Comparison of ENCODE assay signal across 11 cellular contexts in genomic region chr2:138298120-138298814, GRCh38.
A peak's percentile ranks its signal among the peaks of the same experiment; 100 is the strongest.
DNase-seq lines count a peak whose midpoint lies in the region; ATAC-seq and FAIRE-seq lines count a peak whose summit lies in the region.
"Had no signal": no experiment of that assay in that cellular context is flagged by ENCODE, and none has a peak within 500 bp of the region (broad histone marks: within the 10 kb centered on the region; RNA-seq: fewer than 3 reads in every experiment).

No MANE protein-coding gene starts in this region.

- ATAC-seq in GM18870 (IDR thresholded peaks at IDR 0.05; ENCODE audit: unreplicated experiment) = peak; percentile 76
- peak; percentile 84 for ATAC-seq in GM21447 (IDR thresholded peaks at IDR 0.05; ENCODE audit: unreplicated experiment)
- ATAC-seq in HG02973 (IDR thresholded peaks at IDR 0.05; ENCODE audit: unreplicated experiment) = peak; percentile 78
- ATAC-seq in HG03565 (IDR thresholded peaks at IDR 0.05; ENCODE audit: unreplicated experiment) = peak; percentile 52

- no peak for DNase-seq in hippocampal formation (lab: John Stamatoyannopoulos, UW)
- no peak for DNase-seq in activated CD8-positive, alpha-beta memory T cell treated with anti-CD3 and anti-CD28 coated beads, Interleukin-2, amount 50 U/mL, for 48 hours
- no peak for DNase-seq in small intestine
- no peak for DNase-seq in HTR-8/SVneo (ENCODE audit: insufficient read length, low spot score)
- DNase-seq: activated CD4-positive, alpha-beta T cell treated with anti-CD3 and anti-CD28 coated beads, Interleukin-2, amount 50 U/mL, for 4 hours; NCI-H510A had no signal

- no peaks in the 10 kb centered on the region for H3K4me1 ChIP-seq in small intestine (ENCODE audit: control insufficient read depth in 2 of 2, insufficient read depth in 1 of 2, low read depth in 1 of 2, low read length in 1 of 2)

- no peaks in the 10 kb centered on the region for H3K27me3 ChIP-seq in small intestine (ENCODE audit: control insufficient read depth in 2 of 2, insufficient read depth in 2 of 2, low read length in 2 of 2)

- H3K4me3 ChIP-seq in small intestine (ENCODE audit: low read depth in 1 of 2, low read length in 2 of 2) = no peak overlapping the region

- no peaks in the 10 kb centered on the region for H3K9me3 ChIP-seq in small intestine (ENCODE audit: control insufficient read depth, low read depth)

- no peaks in the 10 kb centered on the region for H3K36me3 ChIP-seq in small intestine (ENCODE audit: control insufficient read depth in 2 of 2, insufficient read depth in 2 of 2, low read length in 2 of 2)

- WGBS in small intestine, 3 donors = 93 to 96% (median 96%) methylated on average over 11 of the region's 11 CpGs

- H3K27ac ChIP-seq in small intestine (ENCODE audit: low read depth in 1 of 2, low read length in 1 of 2) = no peak overlapping the region
- H3K27ac ChIP-seq: C4-2B had no signal

- FAIRE-seq in small intestine (lab: Jason Lieb, UNC) = no peak
- no peak for FAIRE-seq in HTR-8/SVneo (lab: Jason Lieb, UNC)
